8 cellular contexts compared by ENCODE assay signal in the genomic region with DNA sequence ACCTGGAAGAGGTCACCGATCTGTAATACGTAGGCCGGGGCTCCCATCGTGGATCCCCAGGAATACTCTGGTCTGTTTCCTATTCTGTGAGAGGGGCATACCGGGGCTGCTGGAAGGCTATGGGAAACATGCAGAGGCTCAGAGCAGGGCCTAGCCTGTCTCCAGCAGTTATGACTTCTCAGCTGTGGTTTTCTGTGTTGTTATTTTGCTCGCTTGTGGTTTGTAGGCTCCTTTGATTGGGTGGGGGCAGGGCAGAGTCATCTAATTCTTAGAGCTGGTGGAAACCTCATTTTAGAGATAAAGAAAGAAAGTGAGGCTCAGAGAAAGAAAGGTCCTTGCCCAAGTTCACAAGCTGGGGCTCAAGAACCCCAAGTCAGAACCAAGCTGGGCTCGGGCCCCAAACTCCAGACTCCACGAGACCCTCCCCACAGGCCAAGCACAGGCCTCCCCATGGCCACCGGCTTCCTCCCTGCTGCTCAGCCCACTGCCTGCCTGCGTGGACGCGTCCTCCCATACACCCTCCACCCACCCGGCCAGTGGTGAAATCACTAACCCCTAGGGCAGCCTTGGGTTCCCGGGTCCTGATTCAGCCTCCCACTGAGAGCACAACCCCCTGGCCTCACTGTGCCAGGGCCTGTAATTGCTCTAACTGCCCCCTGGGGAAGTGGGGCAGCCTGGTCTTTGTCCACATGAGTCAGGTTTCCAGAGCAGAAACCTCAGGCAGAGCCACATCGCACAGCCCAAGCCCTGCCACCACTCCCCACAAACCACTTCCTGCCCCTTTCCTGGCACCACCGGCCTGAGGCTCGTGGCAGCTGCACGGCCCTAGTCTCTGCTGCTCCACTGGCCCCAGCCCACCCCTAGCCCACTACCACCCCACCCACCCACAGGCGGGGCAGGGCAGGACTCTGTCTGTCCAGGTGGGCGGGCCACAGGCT.
A peak's percentile ranks its signal among the peaks of the same experiment; 100 is the strongest.
DNase-seq lines count a peak whose midpoint lies in the region; ATAC-seq and TF ChIP-seq lines count a peak whose summit lies in the region.

No MANE protein-coding gene starts in this region.

- intact Hi-C loops in colonic mucosa (cut with DNase I), result no loop called here

- peak; percentile 42 for ATAC-seq in GM21619 (IDR thresholded peaks at IDR 0.05; ENCODE audit: unreplicated experiment)
- peak; percentile 87 to 90 for ATAC-seq in natural killer cell treated with Interleukin-12 subunit alpha and Interleukin-12 subunit beta and Interleukin-15 and Interleukin-18, amount 100 ng/mL, for 72 hours
- ATAC-seq in HG02970 (IDR thresholded peaks at IDR 0.05; ENCODE audit: low FRiP score, unreplicated experiment), result no peak

- no peak overlapping the region for H3K27ac ChIP-seq in colonic mucosa

- no peaks in the 10 kb centered on the region for H3K9me3 Mint-ChIP-seq in natural killer cell treated with Interleukin-12 subunit alpha and Interleukin-12 subunit beta and Interleukin-15 and Interleukin-18, amount 100 ng/mL, for 72 hours
- no peaks in the 10 kb centered on the region for H3K9me3 Mint-ChIP-seq in type B pancreatic cell

- peak overlapping the region; percentile 62 for H3K4me3 Mint-ChIP-seq in natural killer cell treated with Interleukin-12 subunit alpha and Interleukin-12 subunit beta and Interleukin-15 and Interleukin-18, amount 100 ng/mL, for 72 hours
- H3K4me3 Mint-ChIP-seq in type B pancreatic cell, result no peak overlapping the region

- no peaks in the 10 kb centered on the region for H3K4me1 ChIP-seq in colonic mucosa

- no peaks in the 10 kb centered on the region for H3K27me3 ChIP-seq in colonic mucosa

- in situ Hi-C loops in Caki2 (cut with HindIII; ENCODE audit: low pct_unique_long_range_greater_than_20kb, low sequenced_read_pairs), result no loop called here

- peaks cover 26 to 45% of the 10 kb centered on the region in 2 donors for H3K27me3 Mint-ChIP-seq in natural killer cell treated with Interleukin-12 subunit alpha and Interleukin-12 subunit beta and Interleukin-15 and Interleukin-18, amount 100 ng/mL, for 72 hours
- H3K27me3 Mint-ChIP-seq in type B pancreatic cell, result peaks cover 22% of the 10 kb centered on the region

- DNase-seq in Caki2 (ENCODE audit: low read depth) (peak; percentile 80), LHCN-M2 (ENCODE audit: low read depth) (peak; percentile 99), colonic mucosa (peak; percentile 57), type B pancreatic cell (ENCODE audit: extremely low spot score, unreplicated experiment) (no peak)
- peak; percentile 81 for DNase-seq in activated CD4-positive, CD25-positive, alpha-beta regulatory T cell treated with anti-CD3 and anti-CD28 coated beads, Interleukin-2, amount 50 U/mL, for 72 hours
- peak; percentile 94 for DNase-seq in natural killer cell treated with Interleukin-12 subunit alpha and Interleukin-12 subunit beta and Interleukin-15 and Interleukin-18, amount 100 ng/mL, for 72 hours (ENCODE audit: low spot score)

- H3K4me3 ChIP-seq in colonic mucosa, result no peak overlapping the region

- no peaks in the 10 kb centered on the region for H3K36me3 ChIP-seq in colonic mucosa

- H3K4me1 Mint-ChIP-seq in natural killer cell treated with Interleukin-12 subunit alpha and Interleukin-12 subunit beta and Interleukin-15 and Interleukin-18, amount 100 ng/mL, for 72 hours (ENCODE audit: low read depth in 2 of 2), result peaks cover 78 to 90% of the 10 kb centered on the region in 2 donors
- peaks cover 42% of the 10 kb centered on the region for H3K4me1 Mint-ChIP-seq in type B pancreatic cell (ENCODE audit: unreplicated experiment)

- no peak for TF ChIP-seq CTCF in colonic mucosa (IDR thresholded peaks at IDR 0.05)
- no peak for TF ChIP-seq CTCF in type B pancreatic cell (conservative IDR thresholded peaks at IDR 0.05)

- H3K36me3 Mint-ChIP-seq in natural killer cell treated with Interleukin-12 subunit alpha and Interleukin-12 subunit beta and Interleukin-15 and Interleukin-18, amount 100 ng/mL, for 72 hours, result no peaks in the 10 kb centered on the region
- H3K36me3 Mint-ChIP-seq in type B pancreatic cell, result no peaks in the 10 kb centered on the region

- H3K9ac ChIP-seq in colonic mucosa (ENCODE audit: low read depth in 2 of 2, low read length in 2 of 2), result no peak overlapping the region

- no peaks in the 10 kb centered on the region for H3K9me3 ChIP-seq in colonic mucosa

- H3K27ac Mint-ChIP-seq in natural killer cell treated with Interleukin-12 subunit alpha and Interleukin-12 subunit beta and Interleukin-15 and Interleukin-18, amount 100 ng/mL, for 72 hours, result peak overlapping the region; percentile 90
- peak overlapping the region; percentile 68 for H3K27ac Mint-ChIP-seq in type B pancreatic cell
